Comparison of ENCODE assay signal across 1 cellular context in the genomic region with DNA sequence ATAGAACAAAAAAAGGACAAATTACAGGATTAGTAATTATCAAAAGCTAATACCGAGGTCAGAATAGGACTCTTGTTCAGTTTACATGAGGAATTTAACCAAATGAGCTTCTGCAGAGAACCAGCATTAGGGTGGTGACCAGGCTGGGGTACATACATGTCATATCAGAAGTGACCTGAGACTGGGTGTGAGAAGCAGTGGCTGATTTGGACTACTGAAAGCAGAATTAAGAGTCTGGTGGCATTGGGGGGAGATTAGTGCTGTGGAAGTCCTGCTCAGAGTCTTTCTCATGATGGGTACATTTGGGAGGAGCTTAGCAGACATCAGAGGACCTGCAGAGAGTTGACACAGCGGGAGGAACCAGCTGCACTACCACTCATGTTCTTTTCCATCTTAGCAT.
TF ChIP-seq lines count a peak whose summit lies in the region.

No MANE protein-coding gene starts in this region.

TF ChIP-seq in HepG2, 621 proteins besides CTCF, POLR2A, EP300 and RAD21 (continued from another document):
- TF ChIP-seq, protein P1, sequence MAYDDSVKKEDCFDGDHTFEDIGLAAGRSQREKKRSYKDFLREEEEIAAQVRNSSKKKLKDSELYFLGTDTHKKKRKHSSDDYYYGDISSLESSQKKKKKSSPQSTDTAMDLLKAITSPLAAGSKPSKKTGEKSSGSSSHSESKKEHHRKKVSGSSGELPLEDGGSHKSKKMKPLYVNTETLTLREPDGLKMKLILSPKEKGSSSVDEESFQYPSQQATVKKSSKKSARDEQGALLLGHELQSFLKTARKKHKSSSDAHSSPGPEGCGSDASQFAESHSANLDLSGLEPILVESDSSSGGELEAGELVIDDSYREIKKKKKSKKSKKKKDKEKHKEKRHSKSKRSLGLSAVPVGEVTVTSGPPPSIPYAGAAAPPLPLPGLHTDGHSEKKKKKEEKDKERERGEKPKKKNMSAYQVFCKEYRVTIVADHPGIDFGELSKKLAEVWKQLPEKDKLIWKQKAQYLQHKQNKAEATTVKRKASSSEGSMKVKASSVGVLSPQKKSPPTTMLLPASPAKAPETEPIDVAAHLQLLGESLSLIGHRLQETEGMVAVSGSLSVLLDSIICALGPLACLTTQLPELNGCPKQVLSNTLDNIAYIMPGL (CRISPR knock-in tag; IDR thresholded peaks at IDR 0.05; ENCODE audit: borderline replicate concordance in 1 of 2, low read depth in 1 of 2) = no peak
- TF ChIP-seq, protein P2, sequence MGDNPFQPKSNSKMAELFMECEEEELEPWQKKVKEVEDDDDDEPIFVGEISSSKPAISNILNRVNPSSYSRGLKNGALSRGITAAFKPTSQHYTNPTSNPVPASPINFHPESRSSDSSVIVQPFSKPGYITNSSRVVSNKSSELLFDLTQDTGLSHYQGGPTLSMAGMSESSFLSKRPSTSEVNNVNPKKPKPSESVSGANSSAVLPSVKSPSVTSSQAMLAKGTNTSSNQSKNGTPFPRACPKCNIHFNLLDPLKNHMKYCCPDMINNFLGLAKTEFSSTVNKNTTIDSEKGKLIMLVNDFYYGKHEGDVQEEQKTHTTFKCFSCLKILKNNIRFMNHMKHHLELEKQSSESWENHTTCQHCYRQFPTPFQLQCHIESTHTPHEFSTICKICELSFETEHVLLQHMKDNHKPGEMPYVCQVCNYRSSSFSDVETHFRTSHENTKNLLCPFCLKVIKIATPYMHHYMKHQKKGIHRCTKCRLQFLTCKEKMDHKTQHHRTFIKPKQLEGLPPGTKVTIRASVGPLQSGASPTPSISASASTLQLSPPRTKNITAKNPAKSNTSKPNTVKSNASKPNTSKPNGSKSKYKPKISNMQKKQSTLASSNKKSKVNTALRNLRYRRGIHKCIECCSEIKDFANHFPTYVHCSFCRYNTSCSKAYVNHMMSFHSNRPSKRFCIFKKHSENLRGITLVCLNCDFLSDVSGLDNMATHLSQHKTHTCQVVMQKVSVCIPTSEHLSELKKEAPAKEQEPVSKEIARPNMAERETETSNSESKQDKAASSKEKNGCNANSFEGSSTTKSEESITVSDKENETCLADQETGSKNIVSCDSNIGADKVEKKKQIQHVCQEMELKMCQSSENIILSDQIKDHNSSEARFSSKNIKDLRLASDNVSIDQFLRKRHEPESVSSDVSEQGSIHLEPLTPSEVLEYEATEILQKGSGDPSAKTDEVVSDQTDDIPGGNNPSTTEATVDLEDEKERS (CRISPR knock-in tag; IDR thresholded peaks at IDR 0.05) = no peak
- TF ChIP-seq ELF1 (CRISPR knock-in tag; IDR thresholded peaks at IDR 0.05) (no peak), CCAR2 (optimal IDR thresholded peaks at IDR 0.05; ENCODE audit: low read depth, low read length) (no peak), SOX5 (CRISPR knock-in tag; IDR thresholded peaks at IDR 0.05; ENCODE audit: borderline replicate concordance) (no peak), HNF4G (IDR thresholded peaks at IDR 0.05; ENCODE audit: borderline replicate concordance, low read depth, low read length) (no peak), HNF4G (CRISPR knock-in tag; IDR thresholded peaks at IDR 0.05; ENCODE audit: borderline replicate concordance, low read depth) (no peak)
- TF ChIP-seq, protein P3, sequence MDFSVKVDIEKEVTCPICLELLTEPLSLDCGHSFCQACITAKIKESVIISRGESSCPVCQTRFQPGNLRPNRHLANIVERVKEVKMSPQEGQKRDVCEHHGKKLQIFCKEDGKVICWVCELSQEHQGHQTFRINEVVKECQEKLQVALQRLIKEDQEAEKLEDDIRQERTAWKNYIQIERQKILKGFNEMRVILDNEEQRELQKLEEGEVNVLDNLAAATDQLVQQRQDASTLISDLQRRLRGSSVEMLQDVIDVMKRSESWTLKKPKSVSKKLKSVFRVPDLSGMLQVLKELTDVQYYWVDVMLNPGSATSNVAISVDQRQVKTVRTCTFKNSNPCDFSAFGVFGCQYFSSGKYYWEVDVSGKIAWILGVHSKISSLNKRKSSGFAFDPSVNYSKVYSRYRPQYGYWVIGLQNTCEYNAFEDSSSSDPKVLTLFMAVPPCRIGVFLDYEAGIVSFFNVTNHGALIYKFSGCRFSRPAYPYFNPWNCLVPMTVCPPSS (IDR thresholded peaks at IDR 0.05) = no peak
- TF ChIP-seq, protein P4, sequence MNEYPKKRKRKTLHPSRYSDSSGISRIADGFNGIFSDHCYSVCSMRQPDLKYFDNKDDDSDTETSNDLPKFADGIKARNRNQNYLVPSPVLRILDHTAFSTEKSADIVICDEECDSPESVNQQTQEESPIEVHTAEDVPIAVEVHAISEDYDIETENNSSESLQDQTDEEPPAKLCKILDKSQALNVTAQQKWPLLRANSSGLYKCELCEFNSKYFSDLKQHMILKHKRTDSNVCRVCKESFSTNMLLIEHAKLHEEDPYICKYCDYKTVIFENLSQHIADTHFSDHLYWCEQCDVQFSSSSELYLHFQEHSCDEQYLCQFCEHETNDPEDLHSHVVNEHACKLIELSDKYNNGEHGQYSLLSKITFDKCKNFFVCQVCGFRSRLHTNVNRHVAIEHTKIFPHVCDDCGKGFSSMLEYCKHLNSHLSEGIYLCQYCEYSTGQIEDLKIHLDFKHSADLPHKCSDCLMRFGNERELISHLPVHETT (CRISPR knock-in tag; conservative IDR thresholded peaks at IDR 0.05) = no peak
TF ChIP-seq in HepG2: peak in this region for 0.
